ENCODE assay signal across 1 cellular context in genomic region chr16:70484867-70485266, GRCh38.
TF ChIP-seq lines count a peak whose summit lies in the region.

No MANE protein-coding gene starts in this region.

TF ChIP-seq in HepG2, 621 proteins besides CTCF, POLR2A, EP300 and RAD21:
- TF ChIP-seq ZNF629 (CRISPR knock-in tag; conservative IDR thresholded peaks at IDR 0.05): peak; percentile 89
- TF ChIP-seq ZNF879 (CRISPR knock-in tag; IDR thresholded peaks at IDR 0.05): no peak
- no peak for TF ChIP-seq ZNF335 (CRISPR knock-in tag; IDR thresholded peaks at IDR 0.05)
- TF ChIP-seq CHD4 (IDR thresholded peaks at IDR 0.05; ENCODE audit: borderline replicate concordance, low read length): peak; percentile 73; the same call in 1 of the 2 replicates
- TF ChIP-seq XRCC5 (optimal IDR thresholded peaks at IDR 0.05; ENCODE audit: low read length): no peak
